ENCODE assay signal across 7 cellular contexts in genomic region chr3:108223928-108224327, GRCh38. TPM values are rescaled to one million over a fixed set of nuclear protein-coding genes. Genes with fewer than 3 reads are reported as not detected.
DNase-seq lines count a peak whose midpoint lies in the region; ATAC-seq and TF ChIP-seq lines count a peak whose summit lies in the region.

No MANE protein-coding gene starts in this region.

- no peaks in the 10 kb centered on the region for H3K9me3 ChIP-seq in fibroblast of lung (ENCODE audit: control insufficient read depth, insufficient read depth, low read depth, low read length)

- no peak for ATAC-seq in stimulated activated effector memory CD8-positive, alpha-beta T cell treated with anti-CD3 and anti-CD28 coated beads, Interleukin-12 subunit alpha, Interleukin-12 subunit beta, amount 100 ng/mL, for 72 hours
- ATAC-seq in esophagus mucosa: no peak

- H3K27me3 ChIP-seq in fibroblast of lung (ENCODE audit: control insufficient read depth, insufficient read depth, low read length): no peaks in the 10 kb centered on the region

- TF ChIP-seq CTCF in fibroblast of lung (conservative IDR thresholded peaks at IDR 0.05 in 1 of 2, IDR thresholded peaks at IDR 0.05 in 1 of 2; ENCODE audit: low read depth in 1 of 2, low read length in 2 of 2) (no peak), GM13977 (IDR thresholded peaks at IDR 0.05; ENCODE audit: extremely low read depth, insufficient read depth, missing control alignments) (no peak)

- H3K9ac ChIP-seq in fibroblast of lung (ENCODE audit: insufficient read depth, low read length): no peak overlapping the region

- H3K4me3 ChIP-seq in fibroblast of lung (replicated peaks in 1 of 4; ENCODE audit: control extremely low read depth in 1 of 4, insufficient read depth in 1 of 4, low read depth in 3 of 4, low read length in 4 of 4): no peak overlapping the region

- H3K4me3 Mint-ChIP-seq in stimulated activated effector memory CD8-positive, alpha-beta T cell treated with anti-CD3 and anti-CD28 coated beads, Interleukin-12 subunit alpha, Interleukin-12 subunit beta, amount 100 ng/mL, for 72 hours: peak overlapping the region; percentile 100

- peaks cover 10% of the 10 kb centered on the region for H3K36me3 Mint-ChIP-seq in stimulated activated effector memory CD8-positive, alpha-beta T cell treated with anti-CD3 and anti-CD28 coated beads, Interleukin-12 subunit alpha, Interleukin-12 subunit beta, amount 100 ng/mL, for 72 hours

- H3K79me2 ChIP-seq in fibroblast of lung (ENCODE audit: control insufficient read depth, insufficient read depth, low read length): peaks cover 25% of the 10 kb centered on the region

- H2AFZ ChIP-seq in fibroblast of lung (ENCODE audit: low read length): peak overlapping the region; percentile 39

- no peaks in the 10 kb centered on the region for H4K20me1 ChIP-seq in fibroblast of lung (ENCODE audit: control insufficient read depth, extremely low read depth, insufficient read depth, low read length)

- peak overlapping the region; percentile 73 for H3K4me2 ChIP-seq in fibroblast of lung (ENCODE audit: extremely low read depth, insufficient read depth, low read length)

- peaks cover 40% of the 10 kb centered on the region for H3K4me1 Mint-ChIP-seq in stimulated activated effector memory CD8-positive, alpha-beta T cell treated with anti-CD3 and anti-CD28 coated beads, Interleukin-12 subunit alpha, Interleukin-12 subunit beta, amount 100 ng/mL, for 72 hours

- H3K9me3 Mint-ChIP-seq in stimulated activated effector memory CD8-positive, alpha-beta T cell treated with anti-CD3 and anti-CD28 coated beads, Interleukin-12 subunit alpha, Interleukin-12 subunit beta, amount 100 ng/mL, for 72 hours: no peaks in the 10 kb centered on the region

- peak overlapping the region; percentile 100 for H3K27ac Mint-ChIP-seq in stimulated activated effector memory CD8-positive, alpha-beta T cell treated with anti-CD3 and anti-CD28 coated beads, Interleukin-12 subunit alpha, Interleukin-12 subunit beta, amount 100 ng/mL, for 72 hours

- peaks cover 12% of the 10 kb centered on the region for H3K4me1 ChIP-seq in fibroblast of lung (ENCODE audit: control insufficient read depth, extremely low read depth, insufficient read depth, low read length)

- no peak overlapping the region for H3K27ac ChIP-seq in fibroblast of lung (ENCODE audit: insufficient read depth, low read length)

- in situ Hi-C loops in KBM-7 (cut with MboI; ENCODE audit: low pct_unique_long_range_greater_than_20kb, low sequenced_read_pairs): no loop called here
- in situ Hi-C loops in GM13977 (cut with MboI; ENCODE audit: low pct_unique_long_range_greater_than_20kb, low sequenced_read_pairs, unreplicated experiment): no loop called here

- H3K36me3 ChIP-seq in fibroblast of lung (ENCODE audit: control insufficient read depth, insufficient read depth, low read length): no peaks in the 10 kb centered on the region

- DNase-seq in KBM-7: peak; percentile 69
- DNase-seq in SKM-1 treated with dmso at 0.1 percent for 144 hours (lab: John Stamatoyannopoulos, UW; ENCODE audit: unreplicated experiment): peak; percentile 78
- peak in 1 of 2 donors; percentile 52 for DNase-seq in fibroblast of lung (ENCODE audit: low read depth in 2 of 2)
- no peak for DNase-seq in stimulated activated effector memory CD8-positive, alpha-beta T cell treated with anti-CD3 and anti-CD28 coated beads, Interleukin-12 subunit alpha, Interleukin-12 subunit beta, amount 100 ng/mL, for 72 hours (ENCODE audit: low spot score in 2 of 2)
- no peak for DNase-seq in NCI-H2107 treated with DMSO at 0.1 percent for 48 hours (lab: John Stamatoyannopoulos, UW; ENCODE audit: unreplicated experiment)
- no peak for DNase-seq in GM13977 (ENCODE audit: low spot score)

RNA-seq across cellular contexts. Expression of gene IFT57, which starts 1.7 kb away (rescaled TPM):
- total RNA-seq in fibroblast of lung (60.3 and 66.0 TPM in 2 replicates), esophagus mucosa (24.9 TPM)
- polyA plus RNA-seq in fibroblast of lung: 55.5 and 57.7 TPM in 2 replicates
- polyA plus RNA-seq in fibroblast of lung (2012): 42.4 and 49.0 TPM in 2 replicates
- polyA minus RNA-seq in fibroblast of lung (ENCODE audit: low replicate concordance): 16.3 and 19.1 TPM in 2 replicates

Comparison
In these comparisons a context has a peak if more than half of its experiments do, and no peak if none do; other contexts are left out.
1. DNase-seq: peak in KBM-7 (single experiment) and SKM-1 treated with dmso at 0.1 percent for 144 hours (single experiment); none in stimulated activated effector memory CD8-positive, alpha-beta T cell treated with anti-CD3 and anti-CD28 coated beads, Interleukin-12 subunit alpha, Interleukin-12 subunit beta, amount 100 ng/mL, for 72 hours (0 of 2), NCI-H2107 treated with DMSO at 0.1 percent for 48 hours (single experiment) and GM13977 (single experiment).